In the genomic region with DNA sequence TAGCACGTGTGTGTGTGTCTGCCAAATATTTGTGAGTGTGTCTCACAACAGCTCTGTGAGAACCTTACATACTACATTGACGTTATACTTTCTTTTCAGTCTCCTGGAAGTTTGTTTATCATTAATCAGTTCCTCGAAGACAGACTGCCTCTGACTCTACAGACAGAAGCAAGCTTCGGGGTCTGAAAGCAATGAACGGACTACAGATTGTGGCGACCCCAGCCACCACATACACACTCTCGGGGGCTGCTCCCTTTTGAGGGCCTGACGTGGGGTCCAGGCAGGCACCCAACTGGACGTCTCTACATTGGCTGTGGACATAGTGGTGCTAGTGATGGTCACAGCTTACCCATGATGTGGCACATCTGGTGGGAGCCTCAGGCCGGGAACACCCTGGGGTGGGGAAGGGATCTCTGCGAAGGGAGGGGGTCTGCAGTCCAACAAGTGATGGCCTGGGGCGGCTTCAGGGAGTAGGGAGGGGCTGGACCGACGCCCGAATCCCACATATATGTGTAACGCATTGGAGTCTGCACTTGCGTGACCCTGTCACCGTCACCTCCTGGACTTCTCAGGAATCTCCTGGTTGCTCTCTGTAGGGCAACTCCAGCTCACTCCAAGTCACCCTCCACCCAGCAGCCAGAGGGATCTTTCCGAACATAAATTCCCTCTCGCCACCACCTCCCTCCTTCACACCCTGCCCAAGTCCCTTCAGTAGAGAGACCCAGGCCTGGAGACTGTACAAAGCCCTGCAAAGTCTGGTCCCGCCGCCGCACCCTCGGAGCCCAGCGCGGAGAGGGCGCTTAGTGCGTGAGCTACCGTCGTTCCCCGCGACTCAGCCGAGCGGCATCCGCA, we compare ENCODE assay signal across 8 cellular contexts.
DNase-seq lines count a peak whose midpoint lies in the region; ATAC-seq lines count a peak whose summit lies in the region.

No MANE protein-coding gene starts in this region.

- H3K36me3 Mint-ChIP-seq in stimulated activated naive CD8-positive, alpha-beta T cell treated with anti-CD3 and anti-CD28 coated beads, Interleukin-15, Interleukin-2, amounts not matched to agents 100 ng/mL and 50 ng/mL, for 24 hours (ENCODE audit: low read depth), result no peaks in the 10 kb centered on the region

- H3K9me3 ChIP-seq in duodenal mucosa (ENCODE audit: control insufficient read depth in 1 of 2, low read length in 2 of 2) (no peaks in the 10 kb centered on the region), mucosa of rectum (ENCODE audit: control insufficient read depth in 2 of 2, low read length in 2 of 2) (no peaks in the 10 kb centered on the region)

- H3K4me1 ChIP-seq in duodenal mucosa (ENCODE audit: control insufficient read depth in 1 of 2, insufficient read depth in 2 of 2, low read length in 2 of 2) (peaks cover 10 to 24% of the 10 kb centered on the region in 2 donors), mucosa of rectum (ENCODE audit: control insufficient read depth in 2 of 2, insufficient read depth in 2 of 2, low read length in 2 of 2) (peaks cover 11% of the 10 kb centered on the region in 2 donors)

- H3K27me3 Mint-ChIP-seq in stimulated activated naive CD8-positive, alpha-beta T cell treated with anti-CD3 and anti-CD28 coated beads, Interleukin-15, Interleukin-2, amounts not matched to agents 100 ng/mL and 50 ng/mL, for 24 hours, result peaks cover 82% of the 10 kb centered on the region

- peaks cover 14% of the 10 kb centered on the region for H3K9me3 Mint-ChIP-seq in stimulated activated naive CD8-positive, alpha-beta T cell treated with anti-CD3 and anti-CD28 coated beads, Interleukin-15, Interleukin-2, amounts not matched to agents 100 ng/mL and 50 ng/mL, for 24 hours

- no peak for DNase-seq in stimulated activated naive CD8-positive, alpha-beta T cell treated with anti-CD3 and anti-CD28 coated beads, Interleukin-15, Interleukin-2, amounts not matched to agents 100 U/mL and 50 U/mL, for 24 hours
- no peak for DNase-seq in ACHN
- DNase-seq in NCI-H1436 treated with DMSO at 0.1 percent for 48 hours (lab: John Stamatoyannopoulos, UW), result no peak
- DNase-seq in COR-L47 (lab: John Stamatoyannopoulos, UW), result no peak
- DNase-seq in NCI-H2107 (lab: John Stamatoyannopoulos, UW), result no peak

- no peak overlapping the region for H3K27ac ChIP-seq in duodenal mucosa (ENCODE audit: low read depth, low read length)
- H3K27ac ChIP-seq in mucosa of rectum (ENCODE audit: low read depth in 2 of 2, low read length in 2 of 2), result peak overlapping the region in 1 of 2 donors; percentile 9

- peak overlapping the region; percentile 63 to 65 for H3K4me3 ChIP-seq in duodenal mucosa (ENCODE audit: low read depth in 1 of 2, low read length in 2 of 2)
- H3K4me3 ChIP-seq in mucosa of rectum (ENCODE audit: low read length in 2 of 2), result peak overlapping the region; percentile 67

- in situ Hi-C loops in ACHN (cut with HindIII; ENCODE audit: low pct_ligation_motif_present, low pct_unique_long_range_greater_than_20kb, low sequenced_read_pairs), result no loop called here

- H3K9ac ChIP-seq in duodenal mucosa (ENCODE audit: low read depth in 1 of 2, low read length in 2 of 2) (peak overlapping the region; percentile 28 to 52), mucosa of rectum (ENCODE audit: low read depth in 1 of 2, low read length in 2 of 2) (peak overlapping the region in 1 of 2 donors; percentile 64)

- H3K36me3 ChIP-seq in duodenal mucosa (ENCODE audit: control insufficient read depth in 1 of 2, insufficient read depth in 2 of 2, low read length in 2 of 2) (no peaks in the 10 kb centered on the region), mucosa of rectum (ENCODE audit: control insufficient read depth in 2 of 2, insufficient read depth in 2 of 2, low read length in 2 of 2) (no peaks in the 10 kb centered on the region)

- H3K27me3 ChIP-seq in duodenal mucosa (ENCODE audit: control insufficient read depth in 1 of 2, insufficient read depth in 2 of 2, low read length in 2 of 2), result peaks cover 20 to 48% of the 10 kb centered on the region in 2 donors
- H3K27me3 ChIP-seq in mucosa of rectum (ENCODE audit: control insufficient read depth in 2 of 2, insufficient read depth in 2 of 2, low read length in 2 of 2), result peaks cover 17 to 25% of the 10 kb centered on the region in 2 donors

- peak overlapping the region; percentile 55 for H3K4me3 Mint-ChIP-seq in stimulated activated naive CD8-positive, alpha-beta T cell treated with anti-CD3 and anti-CD28 coated beads, Interleukin-15, Interleukin-2, amounts not matched to agents 100 ng/mL and 50 ng/mL, for 24 hours

- no peak overlapping the region for H3K27ac Mint-ChIP-seq in stimulated activated naive CD8-positive, alpha-beta T cell treated with anti-CD3 and anti-CD28 coated beads, Interleukin-15, Interleukin-2, amounts not matched to agents 100 ng/mL and 50 ng/mL, for 24 hours

- no peak for ATAC-seq in stimulated activated naive CD8-positive, alpha-beta T cell treated with anti-CD3 and anti-CD28 coated beads, Interleukin-15, Interleukin-2, amounts not matched to agents 100 U/mL and 50 U/mL, for 24 hours

- peaks cover 5% of the 10 kb centered on the region for H3K4me1 Mint-ChIP-seq in stimulated activated naive CD8-positive, alpha-beta T cell treated with anti-CD3 and anti-CD28 coated beads, Interleukin-15, Interleukin-2, amounts not matched to agents 100 ng/mL and 50 ng/mL, for 24 hours (ENCODE audit: low read depth)
